Comparison of ENCODE assay signal across 25 cellular contexts in genomic region chr11:134932761-134933160, GRCh38.
"Had no signal": no experiment of that assay in that cellular context is flagged by ENCODE, and none has a peak within 500 bp of the region (broad histone marks: within the 10 kb centered on the region; RNA-seq: fewer than 3 reads in every experiment).

No MANE protein-coding gene starts in this region.

- H3K36me3 ChIP-seq: ascending aorta, esophagus muscularis mucosa, left lung, right lobe of liver, upper lobe of left lung, vagina had no signal

- H3K9me3 ChIP-seq: ascending aorta, esophagus muscularis mucosa, left lung, mucosa of descending colon, right lobe of liver, testis, upper lobe of left lung, vagina had no signal

- H3K4me3 ChIP-seq: ascending aorta, esophagus muscularis mucosa, left lung, mucosa of descending colon, right lobe of liver, testis, upper lobe of left lung, vagina had no signal

- H3K4me1 ChIP-seq: ascending aorta, esophagus muscularis mucosa, foreskin keratinocyte, left lung, right lobe of liver, testis, upper lobe of left lung, vagina had no signal

- DNase-seq: activated CD4-positive, alpha-beta memory T cell treated with anti-CD3 and anti-CD28 coated beads, Interleukin-2, amount 10 ng/mL, durations not matched to agents 7 days and 5 days; activated CD4-positive, alpha-beta T cell treated with anti-CD3 and anti-CD28 coated beads for 1 hour; activated CD4-positive, alpha-beta T cell treated with anti-CD3 and anti-CD28 coated beads, Interleukin-2, amount 10 ng/mL, durations not matched to agents 7 days and 5 days; activated CD8-positive, alpha-beta memory T cell treated with anti-CD3 and anti-CD28 coated beads, Interleukin-2, amount 50 U/mL, for 48 hours; activated gamma-delta T cell; activated naive CD4-positive, alpha-beta T cell treated with anti-CD3 and anti-CD28 coated beads, Interleukin-2, amount 10 ng/mL, durations not matched to agents 7 days and 5 days; activated naive CD8-positive, alpha-beta T cell treated with anti-CD3 and anti-CD28 coated beads, Interleukin-2, amount 10 ng/mL, durations not matched to agents 7 days and 5 days; activated T-cell treated with anti-CD3 and anti-CD28 coated beads, Interleukin-2, amount 50 U/mL, for 24 hours; dermis blood vessel endothelial cell; effector CD4-positive, alpha-beta T cell; foreskin keratinocyte; kidney glomerular epithelial cell; left lung; mucosa of descending colon; right lobe of liver; stimulated activated CD4-positive, alpha-beta T cell treated with anti-CD3 and anti-CD28 coated beads, Interleukin-2, amount 100 ng/mL, for 48 hours; stimulated activated naive CD8-positive, alpha-beta T cell treated with anti-CD3 and anti-CD28 coated beads, Interleukin-15, Interleukin-2, amounts not matched to agents 100 U/mL and 50 U/mL, for 24 hours; T-helper 2 cell; testis; upper lobe of left lung had no signal

- ATAC-seq: foreskin keratinocyte; left lung; mucosa of descending colon; natural killer cell treated with Interleukin-12 subunit alpha and Interleukin-12 subunit beta and Interleukin-15 and Interleukin-18, amount 100 ng/mL, for 72 hours; right lobe of liver; stimulated activated naive CD8-positive, alpha-beta T cell treated with anti-CD3 and anti-CD28 coated beads, Interleukin-15, Interleukin-2, amounts not matched to agents 100 U/mL and 50 U/mL, for 24 hours; WTC11 had no signal

- H3K27me3 ChIP-seq: ascending aorta, foreskin keratinocyte, left lung, right lobe of liver, testis, upper lobe of left lung, vagina had no signal

- H3K27ac ChIP-seq: ascending aorta, esophagus muscularis mucosa, foreskin keratinocyte, left lung, right lobe of liver, testis, upper lobe of left lung, vagina had no signal
